ENCODE assay signal across 15 cellular contexts in the genomic region with DNA sequence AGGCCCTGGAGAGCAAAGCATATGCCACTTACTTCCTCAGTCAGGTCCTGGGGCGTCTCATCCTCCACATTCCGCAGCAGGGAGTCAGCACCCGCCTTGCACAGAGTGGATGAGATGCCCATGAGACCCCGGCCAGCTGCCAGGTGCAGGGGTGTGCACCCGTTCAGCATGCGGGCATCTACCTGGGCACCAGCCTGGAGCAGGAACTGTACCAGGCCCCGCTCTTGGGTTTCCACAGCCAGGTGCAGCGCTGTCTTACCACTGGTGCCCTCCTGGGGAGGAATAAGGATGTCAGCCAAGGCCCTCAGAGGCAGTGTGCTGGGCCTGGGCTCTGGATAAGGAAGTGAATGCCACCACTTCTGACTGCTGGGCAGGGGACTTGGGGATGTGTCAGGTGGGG. TPM values are rescaled to one million over a fixed set of nuclear protein-coding genes. Genes with fewer than 3 reads are reported as not detected.
"Had no signal": no experiment of that assay in that cellular context is flagged by ENCODE, and none has a peak within 500 bp of the region (broad histone marks: within the 10 kb centered on the region; RNA-seq: fewer than 3 reads in every experiment).

No MANE protein-coding gene starts in this region.

- H3K4me3 ChIP-seq: gastroesophageal sphincter, neural progenitor cell, skin epidermis, transverse colon had no signal

- ATAC-seq: activated naive CD4-positive, alpha-beta T cell treated with anti-CD3 and anti-CD28 coated beads, Interleukin-2, amount 50 U/mL, for 72 hours; gastroesophageal sphincter; T-cell; WTC11 had no signal

- H3K27ac Mint-ChIP-seq: neural progenitor cell, WTC11 had no signal

- H3K27me3 ChIP-seq: brain microvascular endothelial cell, gastroesophageal sphincter, neural progenitor cell, transverse colon had no signal

- H3K4me3 Mint-ChIP-seq: neural progenitor cell, T-cell, WTC11 had no signal

- H3K27me3 Mint-ChIP-seq: T-cell had no signal

- H3K9me3 Mint-ChIP-seq: activated naive CD4-positive, alpha-beta T cell treated with anti-CD3 and anti-CD28 coated beads, Interleukin-2, amount 50 U/mL, for 72 hours; neural progenitor cell; T-cell; WTC11 had no signal

- H3K9me3 ChIP-seq: gastroesophageal sphincter, transverse colon had no signal

- DNase-seq: activated effector memory CD4-positive, alpha-beta T cell treated with anti-CD3 and anti-CD28 coated beads, Interleukin-2, amount 50 U/mL, for 16 hours; brain microvascular endothelial cell; cerebellar nuclear complex; dermis blood vessel endothelial cell; retina; substantia nigra; T-cell; transverse colon had no signal

- H3K27ac ChIP-seq: brain microvascular endothelial cell, gastroesophageal sphincter, neural progenitor cell, parathyroid adenoma, transverse colon had no signal

- H3K36me3 ChIP-seq: neural progenitor cell had no signal

RNA-seq across cellular contexts. Expression of gene TMEM151B, which starts 10.2 kb away (rescaled TPM):
- total RNA-seq: dermis blood vessel endothelial cell, epithelial cell of proximal tubule had no signal
